1 cellular context compared by ENCODE assay signal in the genomic region with DNA sequence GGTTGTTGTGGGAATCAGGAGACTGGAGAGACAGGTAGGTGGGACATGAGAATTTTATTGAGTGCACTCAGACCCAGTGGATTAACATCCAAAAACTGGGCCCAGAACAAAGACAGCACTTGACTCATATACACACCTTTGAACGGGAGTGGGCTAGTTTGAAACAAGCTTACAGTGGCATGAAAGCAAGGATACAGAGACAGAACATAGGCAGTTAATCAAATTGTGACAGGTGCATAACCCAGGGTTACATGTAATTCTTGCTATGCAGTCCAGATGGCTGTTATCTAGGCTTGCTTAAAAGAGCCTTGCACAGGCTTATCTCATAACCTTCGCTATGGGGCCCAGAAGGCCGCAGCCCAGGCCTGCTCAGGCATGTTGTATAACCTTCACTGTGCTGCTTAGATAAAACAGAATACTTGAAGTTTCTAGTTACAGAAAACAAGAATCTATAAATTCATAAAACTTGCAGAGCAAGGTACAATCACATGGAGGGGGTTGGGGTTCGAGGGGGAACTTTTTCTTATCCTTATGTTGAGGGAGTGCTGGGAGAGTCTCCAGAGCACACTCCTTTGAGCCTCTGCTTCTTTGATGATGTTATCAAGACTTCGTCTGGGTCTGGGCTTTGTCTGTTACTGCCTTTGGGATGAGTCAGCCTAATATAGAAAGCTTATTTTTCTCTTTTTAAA.
TF ChIP-seq lines count a peak whose summit lies in the region.

No MANE protein-coding gene starts in this region.

TF ChIP-seq in K562, 482 proteins besides CTCF, POLR2A, EP300 and RAD21 (continued from another document and continues in another):
- TF ChIP-seq, protein P1, sequence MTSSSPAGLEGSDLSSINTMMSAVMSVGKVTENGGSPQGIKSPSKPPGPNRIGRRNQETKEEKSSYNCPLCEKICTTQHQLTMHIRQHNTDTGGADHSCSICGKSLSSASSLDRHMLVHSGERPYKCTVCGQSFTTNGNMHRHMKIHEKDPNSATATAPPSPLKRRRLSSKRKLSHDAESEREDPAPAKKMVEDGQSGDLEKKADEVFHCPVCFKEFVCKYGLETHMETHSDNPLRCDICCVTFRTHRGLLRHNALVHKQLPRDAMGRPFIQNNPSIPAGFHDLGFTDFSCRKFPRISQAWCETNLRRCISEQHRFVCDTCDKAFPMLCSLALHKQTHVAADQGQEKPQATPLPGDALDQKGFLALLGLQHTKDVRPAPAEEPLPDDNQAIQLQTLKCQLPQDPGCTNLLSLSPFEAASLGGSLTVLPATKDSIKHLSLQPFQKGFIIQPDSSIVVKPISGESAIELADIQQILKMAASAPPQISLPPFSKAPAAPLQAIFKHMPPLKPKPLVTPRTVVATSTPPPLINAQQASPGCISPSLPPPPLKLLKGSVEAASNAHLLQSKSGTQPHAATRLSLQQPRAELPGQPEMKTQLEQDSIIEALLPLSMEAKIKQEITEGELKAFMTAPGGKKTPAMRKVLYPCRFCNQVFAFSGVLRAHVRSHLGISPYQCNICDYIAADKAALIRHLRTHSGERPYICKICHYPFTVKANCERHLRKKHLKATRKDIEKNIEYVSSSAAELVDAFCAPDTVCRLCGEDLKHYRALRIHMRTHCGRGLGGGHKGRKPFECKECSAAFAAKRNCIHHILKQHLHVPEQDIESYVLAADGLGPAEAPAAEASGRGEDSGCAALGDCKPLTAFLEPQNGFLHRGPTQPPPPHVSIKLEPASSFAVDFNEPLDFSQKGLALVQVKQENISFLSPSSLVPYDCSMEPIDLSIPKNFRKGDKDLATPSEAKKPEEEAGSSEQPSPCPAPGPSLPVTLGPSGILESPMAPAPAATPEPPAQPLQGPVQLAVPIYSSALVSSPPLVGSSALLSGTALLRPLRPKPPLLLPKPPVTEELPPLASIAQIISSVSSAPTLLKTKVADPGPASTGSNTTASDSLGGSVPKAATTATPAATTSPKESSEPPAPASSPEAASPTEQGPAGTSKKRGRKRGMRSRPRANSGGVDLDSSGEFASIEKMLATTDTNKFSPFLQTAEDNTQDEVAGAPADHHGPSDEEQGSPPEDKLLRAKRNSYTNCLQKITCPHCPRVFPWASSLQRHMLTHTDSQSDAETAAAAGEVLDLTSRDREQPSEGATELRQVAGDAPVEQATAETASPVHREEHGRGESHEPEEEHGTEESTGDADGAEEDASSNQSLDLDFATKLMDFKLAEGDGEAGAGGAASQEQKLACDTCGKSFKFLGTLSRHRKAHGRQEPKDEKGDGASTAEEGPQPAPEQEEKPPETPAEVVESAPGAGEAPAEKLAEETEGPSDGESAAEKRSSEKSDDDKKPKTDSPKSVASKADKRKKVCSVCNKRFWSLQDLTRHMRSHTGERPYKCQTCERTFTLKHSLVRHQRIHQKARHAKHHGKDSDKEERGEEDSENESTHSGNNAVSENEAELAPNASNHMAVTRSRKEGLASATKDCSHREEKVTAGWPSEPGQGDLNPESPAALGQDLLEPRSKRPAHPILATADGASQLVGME (CRISPR knock-in tag; IDR thresholded peaks at IDR 0.05): no peak
- TF ChIP-seq ATF1 (CRISPR knock-in tag; IDR thresholded peaks at IDR 0.05): no peak
- no peak for TF ChIP-seq ATF1 (tag; IDR thresholded peaks at IDR 0.05)
- no peak for TF ChIP-seq SIX5 (IDR thresholded peaks at IDR 0.05; ENCODE audit: borderline replicate concordance in 1 of 2, insufficient read depth in 1 of 2, low read depth in 1 of 2, low read length in 2 of 2)
- no peak for TF ChIP-seq ZNF239 (CRISPR knock-in tag; IDR thresholded peaks at IDR 0.05)
- no peak for TF ChIP-seq ZNF507 (tag; conservative IDR thresholded peaks at IDR 0.05)
- TF ChIP-seq NCOA4 (IDR thresholded peaks at IDR 0.05; ENCODE audit: partially characterized antibody): no peak
- TF ChIP-seq, protein P2, sequence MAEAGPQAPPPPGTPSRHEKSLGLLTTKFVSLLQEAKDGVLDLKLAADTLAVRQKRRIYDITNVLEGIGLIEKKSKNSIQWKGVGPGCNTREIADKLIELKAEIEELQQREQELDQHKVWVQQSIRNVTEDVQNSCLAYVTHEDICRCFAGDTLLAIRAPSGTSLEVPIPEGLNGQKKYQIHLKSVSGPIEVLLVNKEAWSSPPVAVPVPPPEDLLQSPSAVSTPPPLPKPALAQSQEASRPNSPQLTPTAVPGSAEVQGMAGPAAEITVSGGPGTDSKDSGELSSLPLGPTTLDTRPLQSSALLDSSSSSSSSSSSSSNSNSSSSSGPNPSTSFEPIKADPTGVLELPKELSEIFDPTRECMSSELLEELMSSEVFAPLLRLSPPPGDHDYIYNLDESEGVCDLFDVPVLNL (CRISPR knock-in tag; IDR thresholded peaks at IDR 0.05; ENCODE audit: low read depth): no peak
- peak; percentile 52 for TF ChIP-seq ZNF316 (IDR thresholded peaks at IDR 0.05)
- no peak for TF ChIP-seq ZBTB1 (CRISPR knock-in tag; IDR thresholded peaks at IDR 0.05; ENCODE audit: borderline replicate concordance, low read depth)
- TF ChIP-seq, protein P3, sequence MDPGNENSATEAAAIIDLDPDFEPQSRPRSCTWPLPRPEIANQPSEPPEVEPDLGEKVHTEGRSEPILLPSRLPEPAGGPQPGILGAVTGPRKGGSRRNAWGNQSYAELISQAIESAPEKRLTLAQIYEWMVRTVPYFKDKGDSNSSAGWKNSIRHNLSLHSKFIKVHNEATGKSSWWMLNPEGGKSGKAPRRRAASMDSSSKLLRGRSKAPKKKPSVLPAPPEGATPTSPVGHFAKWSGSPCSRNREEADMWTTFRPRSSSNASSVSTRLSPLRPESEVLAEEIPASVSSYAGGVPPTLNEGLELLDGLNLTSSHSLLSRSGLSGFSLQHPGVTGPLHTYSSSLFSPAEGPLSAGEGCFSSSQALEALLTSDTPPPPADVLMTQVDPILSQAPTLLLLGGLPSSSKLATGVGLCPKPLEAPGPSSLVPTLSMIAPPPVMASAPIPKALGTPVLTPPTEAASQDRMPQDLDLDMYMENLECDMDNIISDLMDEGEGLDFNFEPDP (CRISPR knock-in tag; IDR thresholded peaks at IDR 0.05): no peak
- TF ChIP-seq ZBTB17 (CRISPR knock-in tag; IDR thresholded peaks at IDR 0.05): no peak
- TF ChIP-seq KDM5B (IDR thresholded peaks at IDR 0.05; ENCODE audit: insufficient replicate concordance, low read depth, low read length): no peak
- TF ChIP-seq, protein P4, sequence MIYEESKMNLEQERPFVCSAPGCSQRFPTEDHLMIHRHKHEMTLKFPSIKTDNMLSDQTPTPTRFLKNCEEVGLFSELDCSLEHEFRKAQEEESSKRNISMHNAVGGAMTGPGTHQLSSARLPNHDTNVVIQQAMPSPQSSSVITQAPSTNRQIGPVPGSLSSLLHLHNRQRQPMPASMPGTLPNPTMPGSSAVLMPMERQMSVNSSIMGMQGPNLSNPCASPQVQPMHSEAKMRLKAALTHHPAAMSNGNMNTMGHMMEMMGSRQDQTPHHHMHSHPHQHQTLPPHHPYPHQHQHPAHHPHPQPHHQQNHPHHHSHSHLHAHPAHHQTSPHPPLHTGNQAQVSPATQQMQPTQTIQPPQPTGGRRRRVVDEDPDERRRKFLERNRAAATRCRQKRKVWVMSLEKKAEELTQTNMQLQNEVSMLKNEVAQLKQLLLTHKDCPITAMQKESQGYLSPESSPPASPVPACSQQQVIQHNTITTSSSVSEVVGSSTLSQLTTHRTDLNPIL (CRISPR knock-in tag; IDR thresholded peaks at IDR 0.05): no peak
- TF ChIP-seq POLR2G (IDR thresholded peaks at IDR 0.05; ENCODE audit: low read depth, low read length): no peak
- TF ChIP-seq ZNF224 (CRISPR knock-in tag; IDR thresholded peaks at IDR 0.05): no peak
- TF ChIP-seq, protein P5, sequence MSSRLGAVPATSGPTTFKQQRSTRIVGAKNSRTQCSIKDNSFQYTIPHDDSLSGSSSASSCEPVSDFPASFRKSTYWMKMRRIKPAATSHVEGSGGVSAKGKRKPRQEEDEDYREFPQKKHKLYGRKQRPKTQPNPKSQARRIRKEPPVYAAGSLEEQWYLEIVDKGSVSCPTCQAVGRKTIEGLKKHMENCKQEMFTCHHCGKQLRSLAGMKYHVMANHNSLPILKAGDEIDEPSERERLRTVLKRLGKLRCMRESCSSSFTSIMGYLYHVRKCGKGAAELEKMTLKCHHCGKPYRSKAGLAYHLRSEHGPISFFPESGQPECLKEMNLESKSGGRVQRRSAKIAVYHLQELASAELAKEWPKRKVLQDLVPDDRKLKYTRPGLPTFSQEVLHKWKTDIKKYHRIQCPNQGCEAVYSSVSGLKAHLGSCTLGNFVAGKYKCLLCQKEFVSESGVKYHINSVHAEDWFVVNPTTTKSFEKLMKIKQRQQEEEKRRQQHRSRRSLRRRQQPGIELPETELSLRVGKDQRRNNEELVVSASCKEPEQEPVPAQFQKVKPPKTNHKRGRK (tag; IDR thresholded peaks at IDR 0.05): no peak
- peak; percentile 64; the same call in 1 of the 2 replicates for TF ChIP-seq BACH1 (tag; IDR thresholded peaks at IDR 0.05)
- no peak for TF ChIP-seq KHSRP (IDR thresholded peaks at IDR 0.05)
- no peak for TF ChIP-seq GTF2F1 (IDR thresholded peaks at IDR 0.05; ENCODE audit: low read depth, low read length)
- TF ChIP-seq ZNF76 (CRISPR knock-in tag; IDR thresholded peaks at IDR 0.05; ENCODE audit: borderline replicate concordance): no peak
- TF ChIP-seq, protein P6, sequence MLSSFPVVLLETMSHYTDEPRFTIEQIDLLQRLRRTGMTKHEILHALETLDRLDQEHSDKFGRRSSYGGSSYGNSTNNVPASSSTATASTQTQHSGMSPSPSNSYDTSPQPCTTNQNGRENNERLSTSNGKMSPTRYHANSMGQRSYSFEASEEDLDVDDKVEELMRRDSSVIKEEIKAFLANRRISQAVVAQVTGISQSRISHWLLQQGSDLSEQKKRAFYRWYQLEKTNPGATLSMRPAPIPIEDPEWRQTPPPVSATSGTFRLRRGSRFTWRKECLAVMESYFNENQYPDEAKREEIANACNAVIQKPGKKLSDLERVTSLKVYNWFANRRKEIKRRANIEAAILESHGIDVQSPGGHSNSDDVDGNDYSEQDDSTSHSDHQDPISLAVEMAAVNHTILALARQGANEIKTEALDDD (IDR thresholded peaks at IDR 0.05): 0 out of 2 replicates have a peak, but pooled peaks have one; percentile 33
- TF ChIP-seq TAL1 (IDR thresholded peaks at IDR 0.05): peak; percentile 90
- TF ChIP-seq, protein P7, sequence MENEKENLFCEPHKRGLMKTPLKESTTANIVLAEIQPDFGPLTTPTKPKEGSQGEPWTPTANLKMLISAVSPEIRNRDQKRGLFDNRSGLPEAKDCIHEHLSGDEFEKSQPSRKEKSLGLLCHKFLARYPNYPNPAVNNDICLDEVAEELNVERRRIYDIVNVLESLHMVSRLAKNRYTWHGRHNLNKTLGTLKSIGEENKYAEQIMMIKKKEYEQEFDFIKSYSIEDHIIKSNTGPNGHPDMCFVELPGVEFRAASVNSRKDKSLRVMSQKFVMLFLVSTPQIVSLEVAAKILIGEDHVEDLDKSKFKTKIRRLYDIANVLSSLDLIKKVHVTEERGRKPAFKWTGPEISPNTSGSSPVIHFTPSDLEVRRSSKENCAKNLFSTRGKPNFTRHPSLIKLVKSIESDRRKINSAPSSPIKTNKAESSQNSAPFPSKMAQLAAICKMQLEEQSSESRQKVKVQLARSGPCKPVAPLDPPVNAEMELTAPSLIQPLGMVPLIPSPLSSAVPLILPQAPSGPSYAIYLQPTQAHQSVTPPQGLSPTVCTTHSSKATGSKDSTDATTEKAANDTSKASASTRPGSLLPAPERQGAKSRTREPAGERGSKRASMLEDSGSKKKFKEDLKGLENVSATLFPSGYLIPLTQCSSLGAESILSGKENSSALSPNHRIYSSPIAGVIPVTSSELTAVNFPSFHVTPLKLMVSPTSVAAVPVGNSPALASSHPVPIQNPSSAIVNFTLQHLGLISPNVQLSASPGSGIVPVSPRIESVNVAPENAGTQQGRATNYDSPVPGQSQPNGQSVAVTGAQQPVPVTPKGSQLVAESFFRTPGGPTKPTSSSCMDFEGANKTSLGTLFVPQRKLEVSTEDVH (IDR thresholded peaks at IDR 0.05; ENCODE audit: low read depth, partially characterized antibody): no peak
- TF ChIP-seq HSF4 (CRISPR knock-in tag; IDR thresholded peaks at IDR 0.05; ENCODE audit: borderline replicate concordance): no peak
- no peak for TF ChIP-seq ZNF695 (CRISPR knock-in tag; IDR thresholded peaks at IDR 0.05)
- peak; percentile 75 for TF ChIP-seq MTA2 (IDR thresholded peaks at IDR 0.05; ENCODE audit: low read depth)
- TF ChIP-seq LCOR (CRISPR knock-in tag; IDR thresholded peaks at IDR 0.05): 0 out of 2 replicates have a peak, but pooled peaks have one; percentile 38
- no peak for TF ChIP-seq ZNF766 (CRISPR knock-in tag; conservative IDR thresholded peaks at IDR 0.05)
- TF ChIP-seq, protein P8, sequence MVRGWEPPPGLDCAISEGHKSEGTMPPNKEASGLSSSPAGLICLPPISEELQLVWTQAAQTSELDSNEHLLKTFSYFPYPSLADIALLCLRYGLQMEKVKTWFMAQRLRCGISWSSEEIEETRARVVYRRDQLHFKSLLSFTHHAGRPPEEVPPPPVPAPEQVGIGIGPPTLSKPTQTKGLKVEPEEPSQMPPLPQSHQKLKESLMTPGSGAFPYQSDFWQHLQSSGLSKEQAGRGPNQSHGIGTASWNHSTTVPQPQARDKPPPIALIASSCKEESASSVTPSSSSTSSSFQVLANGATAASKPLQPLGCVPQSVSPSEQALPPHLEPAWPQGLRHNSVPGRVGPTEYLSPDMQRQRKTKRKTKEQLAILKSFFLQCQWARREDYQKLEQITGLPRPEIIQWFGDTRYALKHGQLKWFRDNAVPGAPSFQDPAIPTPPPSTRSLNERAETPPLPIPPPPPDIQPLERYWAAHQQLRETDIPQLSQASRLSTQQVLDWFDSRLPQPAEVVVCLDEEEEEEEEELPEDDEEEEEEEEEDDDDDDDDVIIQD (CRISPR knock-in tag; IDR thresholded peaks at IDR 0.05): no peak
- no peak for TF ChIP-seq HDGF (IDR thresholded peaks at IDR 0.05)
- TF ChIP-seq U2AF2 (optimal IDR thresholded peaks at IDR 0.05; ENCODE audit: low read depth, low read length): no peak
- no peak for TF ChIP-seq NFYB (IDR thresholded peaks at IDR 0.05; ENCODE audit: extremely low read depth, insufficient read length)
- TF ChIP-seq HDAC3 (IDR thresholded peaks at IDR 0.05; ENCODE audit: borderline replicate concordance, partially characterized antibody): peak; percentile 67
- TF ChIP-seq, protein P9, sequence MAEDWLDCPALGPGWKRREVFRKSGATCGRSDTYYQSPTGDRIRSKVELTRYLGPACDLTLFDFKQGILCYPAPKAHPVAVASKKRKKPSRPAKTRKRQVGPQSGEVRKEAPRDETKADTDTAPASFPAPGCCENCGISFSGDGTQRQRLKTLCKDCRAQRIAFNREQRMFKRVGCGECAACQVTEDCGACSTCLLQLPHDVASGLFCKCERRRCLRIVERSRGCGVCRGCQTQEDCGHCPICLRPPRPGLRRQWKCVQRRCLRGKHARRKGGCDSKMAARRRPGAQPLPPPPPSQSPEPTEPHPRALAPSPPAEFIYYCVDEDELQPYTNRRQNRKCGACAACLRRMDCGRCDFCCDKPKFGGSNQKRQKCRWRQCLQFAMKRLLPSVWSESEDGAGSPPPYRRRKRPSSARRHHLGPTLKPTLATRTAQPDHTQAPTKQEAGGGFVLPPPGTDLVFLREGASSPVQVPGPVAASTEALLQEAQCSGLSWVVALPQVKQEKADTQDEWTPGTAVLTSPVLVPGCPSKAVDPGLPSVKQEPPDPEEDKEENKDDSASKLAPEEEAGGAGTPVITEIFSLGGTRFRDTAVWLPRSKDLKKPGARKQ (CRISPR knock-in tag; IDR thresholded peaks at IDR 0.05): no peak
- no peak for TF ChIP-seq ZNF561 (CRISPR knock-in tag; conservative IDR thresholded peaks at IDR 0.05)
- peak; percentile 76 to 80 for TF ChIP-seq KDM1A (IDR thresholded peaks at IDR 0.05)
- TF ChIP-seq ZNF274 (IDR thresholded peaks at IDR 0.05; ENCODE audit: borderline replicate concordance, low read depth, low read length): no peak
- no peak for TF ChIP-seq ZNF384 (IDR thresholded peaks at IDR 0.05; ENCODE audit: low read depth, low read length)
- no peak for TF ChIP-seq ZZZ3 (IDR thresholded peaks at IDR 0.05)
- peak; percentile 89 for TF ChIP-seq SMAD4 (CRISPR knock-in tag; conservative IDR thresholded peaks at IDR 0.05)
- no peak for TF ChIP-seq SRSF3 (IDR thresholded peaks at IDR 0.05; ENCODE audit: insufficient read depth, low read length)
